Comparison of ENCODE assay signal across 24 cellular contexts in genomic region chr11:73946798-73947458, GRCh38. TPM values are rescaled to one million over a fixed set of nuclear protein-coding genes. Genes with fewer than 3 reads are reported as not detected.
"Had no signal": no experiment of that assay in that cellular context is flagged by ENCODE, and none has a peak within 500 bp of the region (broad histone marks: within the 10 kb centered on the region; RNA-seq: fewer than 3 reads in every experiment).

No MANE protein-coding gene starts in this region.

- H3K4me3 ChIP-seq: breast epithelium, Peyer's patch had no signal

- H3K27ac ChIP-seq: breast epithelium, Peyer's patch, RWPE1 had no signal

- DNase-seq: activated B cell treated with CpG ODN at 0.5 μM for 24 hours; activated CD4-positive, alpha-beta T cell treated with anti-CD3 and anti-CD28 coated beads for 1 hour; activated CD4-positive, alpha-beta T cell treated with anti-CD3 and anti-CD28 coated beads, Interleukin-2, amount 10 ng/mL, durations not matched to agents 24 days and 14 days; activated CD4-positive, alpha-beta T cell treated with anti-CD3 and anti-CD28 coated beads, Interleukin-2, amount 50 U/mL, for 48 hours; activated effector memory CD4-positive, alpha-beta T cell treated with Interleukin-2 at 50 U/mL for 16 hours; activated naive CD4-positive, alpha-beta T cell; aorta; caudate nucleus; MM.1S; NCI-H1105; NCI-H1436; NCI-H1694 treated with DMSO at 0.1 percent for 48 hours; NCI-H2081; NCI-H345; NCI-H524; Peyer's patch; Right ventricle myocardium superior had no signal

- H3K9me3 ChIP-seq: breast epithelium, Peyer's patch had no signal

- H3K27ac Mint-ChIP-seq: activated B cell treated with CpG ODN at 0.5 μM for 24 hours; activated CD4-positive, alpha-beta T cell treated with anti-CD3 and anti-CD28 coated beads, Interleukin-2, amount 10 ng/mL, durations not matched to agents 24 days and 14 days; activated naive CD4-positive, alpha-beta T cell treated with anti-CD3 and anti-CD28 coated beads, Interleukin-2, amount 50 U/mL, for 24 hours; activated T-helper 1 cell treated with anti-CD3 and anti-CD28 coated beads, Interleukin-12 subunit alpha, Interleukin-12 subunit beta, Interleukin-2, Interleukin-4 antibody, amounts not matched to agents 30 ng/mL and 10 ng/mL and 1 ng/mL, durations not matched to agents 14 hours and 24 hours and 36 hours; IgD-negative memory B cell; T-helper 1 cell treated with Interleukin-12 subunit alpha and Interleukin-12 subunit beta and Interleukin-4 antibody, amounts not matched to agents 30 μg/mL and 1 μg/mL, for 36 hours had no signal

- H3K27me3 Mint-ChIP-seq: activated B cell treated with CpG ODN at 0.5 μM for 24 hours; activated CD4-positive, alpha-beta T cell treated with anti-CD3 and anti-CD28 coated beads, Interleukin-2, amount 10 ng/mL, durations not matched to agents 24 days and 14 days; activated naive CD4-positive, alpha-beta T cell treated with anti-CD3 and anti-CD28 coated beads, Interleukin-2, amount 50 U/mL, for 24 hours; IgD-negative memory B cell had no signal

- H3K4me3 Mint-ChIP-seq: activated B cell treated with CpG ODN at 0.5 μM for 24 hours; activated CD4-positive, alpha-beta T cell treated with anti-CD3 and anti-CD28 coated beads, Interleukin-2, amount 10 ng/mL, durations not matched to agents 24 days and 14 days; activated naive CD4-positive, alpha-beta T cell treated with anti-CD3 and anti-CD28 coated beads, Interleukin-2, amount 50 U/mL, for 24 hours; activated T-helper 1 cell treated with anti-CD3 and anti-CD28 coated beads, Interleukin-12 subunit alpha, Interleukin-12 subunit beta, Interleukin-2, Interleukin-4 antibody, amounts not matched to agents 30 ng/mL and 10 ng/mL and 1 ng/mL, durations not matched to agents 14 hours and 24 hours and 36 hours; IgD-negative memory B cell; T-helper 1 cell treated with Interleukin-12 subunit alpha and Interleukin-12 subunit beta and Interleukin-4 antibody, amounts not matched to agents 30 μg/mL and 1 μg/mL, for 36 hours had no signal

- H3K36me3 Mint-ChIP-seq: activated naive CD4-positive, alpha-beta T cell treated with anti-CD3 and anti-CD28 coated beads, Interleukin-2, amount 50 U/mL, for 24 hours had no signal

- H3K4me1 Mint-ChIP-seq: activated B cell treated with CpG ODN at 0.5 μM for 24 hours; activated CD4-positive, alpha-beta T cell treated with anti-CD3 and anti-CD28 coated beads, Interleukin-2, amount 10 ng/mL, durations not matched to agents 24 days and 14 days; activated naive CD4-positive, alpha-beta T cell treated with anti-CD3 and anti-CD28 coated beads, Interleukin-2, amount 50 U/mL, for 24 hours had no signal

- H3K9me3 Mint-ChIP-seq: activated CD4-positive, alpha-beta T cell treated with anti-CD3 and anti-CD28 coated beads, Interleukin-2, amount 10 ng/mL, durations not matched to agents 24 days and 14 days; activated naive CD4-positive, alpha-beta T cell treated with anti-CD3 and anti-CD28 coated beads, Interleukin-2, amount 50 U/mL, for 24 hours; activated T-helper 1 cell treated with anti-CD3 and anti-CD28 coated beads, Interleukin-12 subunit alpha, Interleukin-12 subunit beta, Interleukin-2, Interleukin-4 antibody, amounts not matched to agents 30 ng/mL and 10 ng/mL and 1 ng/mL, durations not matched to agents 14 hours and 24 hours and 36 hours; IgD-negative memory B cell; T-helper 1 cell treated with Interleukin-12 subunit alpha and Interleukin-12 subunit beta and Interleukin-4 antibody, amounts not matched to agents 30 μg/mL and 1 μg/mL, for 36 hours had no signal

- H3K4me1 ChIP-seq: breast epithelium, Peyer's patch had no signal

- H3K27me3 ChIP-seq: breast epithelium, Peyer's patch had no signal

- H3K36me3 ChIP-seq: breast epithelium, Peyer's patch had no signal

RNA-seq across cellular contexts. Expression of gene DNAJB13, which starts 3.9 kb away (rescaled TPM):
- total RNA-seq: activated B cell treated with CpG ODN at 0.5 μM for 24 hours, aorta, breast epithelium, Right ventricle myocardium superior, SK-MEL-5 had no signal
- polyA plus RNA-seq: aorta had no signal
